In the genomic region with DNA sequence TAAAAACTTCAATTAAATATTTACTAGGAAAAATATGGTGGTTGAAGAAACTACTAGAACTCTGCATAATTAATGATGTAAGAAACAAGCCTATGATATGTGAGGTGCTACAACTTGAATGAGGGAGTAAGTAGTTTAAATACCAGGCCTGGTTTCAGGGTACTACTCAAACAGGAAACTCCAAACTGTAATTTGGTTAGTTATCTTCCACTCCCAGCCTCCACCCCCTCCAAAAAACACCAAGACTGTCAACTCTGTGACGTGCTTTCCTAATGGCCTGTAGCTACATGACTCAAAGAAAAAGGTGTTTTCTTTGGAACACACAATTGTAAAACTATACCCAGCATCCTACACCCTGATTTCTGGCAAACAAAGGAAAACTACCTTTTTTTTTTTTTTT, we compare ENCODE assay signal across 10 cellular contexts. TPM values are rescaled to one million over a fixed set of nuclear protein-coding genes. Genes with fewer than 3 reads are reported as not detected.
DNase-seq lines count a peak whose midpoint lies in the region; ATAC-seq, FAIRE-seq and TF ChIP-seq lines count a peak whose summit lies in the region.
"Had no signal": no experiment of that assay in that cellular context is flagged by ENCODE, and none has a peak within 500 bp of the region (broad histone marks: within the 10 kb centered on the region; RNA-seq: fewer than 3 reads in every experiment).

No MANE protein-coding gene starts in this region.

- 34 to 60% (median 45%) methylated on average over 1 of the region's 1 CpG for WGBS in stomach, 5 donors
- 48% methylated on average over 1 of the region's 1 CpG for WGBS in prostate gland
- WGBS in adrenal gland, 4 donors, result 80 to 93% (median 89%) methylated on average over 1 of the region's 1 CpG

- H3K9me3 ChIP-seq in BLaER1, result no peaks in the 10 kb centered on the region
- no peaks in the 10 kb centered on the region for H3K9me3 ChIP-seq in stomach
- H3K9me3 ChIP-seq in prostate gland, result no peaks in the 10 kb centered on the region
- no peaks in the 10 kb centered on the region for H3K9me3 ChIP-seq in adrenal gland (replicated peaks in 1 of 3)

- H3K4me1 ChIP-seq in BLaER1 (peaks cover 39% of the 10 kb centered on the region), stomach (peaks cover 0 to 20% (median 13%) of the 10 kb centered on the region in 4 donors), prostate gland (replicated peaks) (no peaks in the 10 kb centered on the region), adrenal gland (replicated peaks in 1 of 2) (no peaks in the 10 kb centered on the region)

- H3K4me3 ChIP-seq in BLaER1, result no peak overlapping the region
- no peak overlapping the region for H3K4me3 ChIP-seq in stomach
- no peak overlapping the region for H3K4me3 ChIP-seq in prostate gland
- H3K4me3 ChIP-seq in adrenal gland, result no peak overlapping the region
- H3K4me3 ChIP-seq: lung had no signal

- H3K9ac ChIP-seq in BLaER1, result no peak overlapping the region

- peak; percentile 16 for DNase-seq in H54 (ENCODE audit: insufficient read length, low spot score)
- DNase-seq in WTC11 (ENCODE audit: low spot score), result no peak
- DNase-seq in fibroblast of gingiva (ENCODE audit: low read depth), result peak; percentile 32
- DNase-seq in stomach, result no peak
- no peak for DNase-seq in prostate gland (ENCODE audit: low spot score)
- DNase-seq in adrenal gland, result no peak
- DNase-seq: Calu3 had no signal

- no peak for TF ChIP-seq EP300 in stomach (IDR thresholded peaks at IDR 0.05)

- no peak overlapping the region for H3K4me3 Mint-ChIP-seq in WTC11

- no peak for ATAC-seq in WTC11
- ATAC-seq in GM21737 (IDR thresholded peaks at IDR 0.05; ENCODE audit: unreplicated experiment), result no peak

- H3K27ac ChIP-seq in BLaER1 (no peak overlapping the region; the same call in 1 of the 2 replicates), stomach (no peak overlapping the region), prostate gland (no peak overlapping the region), adrenal gland (no peak overlapping the region)

- no peak for FAIRE-seq in H54 (lab: Jason Lieb, UNC)

- TF ChIP-seq POLR2A in H54 (IDR thresholded peaks at IDR 0.05; ENCODE audit: low read depth, low read length) (no peak), stomach (IDR thresholded peaks at IDR 0.05) (no peak), prostate gland (IDR thresholded peaks at IDR 0.05) (no peak), adrenal gland (IDR thresholded peaks at IDR 0.05) (no peak)

- H3K36me3 ChIP-seq in BLaER1 (peaks cover 26% of the 10 kb centered on the region; the same call in 1 of the 2 replicates), stomach (peaks cover 0 to 6% (median 0%) of the 10 kb centered on the region in 4 donors), prostate gland (no peaks in the 10 kb centered on the region), adrenal gland (replicated peaks in 1 of 2) (no peaks in the 10 kb centered on the region)

- H3K27ac Mint-ChIP-seq in WTC11, result peak overlapping the region; percentile 85; the same call in 1 of the 2 replicates

- intact Hi-C loops in stomach (cut with DNase I; ENCODE audit: low total_unique reads) (no loop called here), prostate gland (cut with DNase I) (no loop called here), adrenal gland (cut with DNase I) (no loop called here)

- POLR2A ChIA-PET in WTC11 (lab: Charles Lee), result no interaction called here

- CTCF ChIA-PET in WTC11 (lab: Charles Lee), result interaction anchor here (0.6 kb wide), 1 partner anchor 706 kb away, joined by 3 read pairs; no protein-coding TSS in a partner anchor

- TF ChIP-seq CTCF in WTC11 (IDR thresholded peaks at IDR 0.05), result no peak
- TF ChIP-seq CTCF in stomach (IDR thresholded peaks at IDR 0.05), result no peak
- TF ChIP-seq CTCF in prostate gland (IDR thresholded peaks at IDR 0.05), result no peak
- TF ChIP-seq CTCF in adrenal gland (IDR thresholded peaks at IDR 0.05), result no peak

- no peaks in the 10 kb centered on the region for H3K27me3 Mint-ChIP-seq in WTC11 (ENCODE audit: low read depth)

- H3K27me3 ChIP-seq in BLaER1 (no peaks in the 10 kb centered on the region), stomach (no peaks in the 10 kb centered on the region), prostate gland (replicated peaks; ENCODE audit: insufficient read depth) (no peaks in the 10 kb centered on the region), adrenal gland (no peaks in the 10 kb centered on the region)

- H3K9me3 Mint-ChIP-seq in WTC11, result no peaks in the 10 kb centered on the region

- H3K36me3 Mint-ChIP-seq in WTC11, result peaks cover 6% of the 10 kb centered on the region

- H4K20me1 ChIP-seq in BLaER1, result peaks cover 16% of the 10 kb centered on the region

- peak overlapping the region; percentile 31 for H3K4me2 ChIP-seq in BLaER1

- H3K4me1 Mint-ChIP-seq in WTC11, result no peaks in the 10 kb centered on the region

TF ChIP-seq in WTC11, 78 proteins besides CTCF, POLR2A, EP300 and RAD21:
- TF ChIP-seq FOXP1 (CRISPR knock-in tag; IDR thresholded peaks at IDR 0.05; ENCODE audit: borderline replicate concordance) (no peak), EMX1 (CRISPR knock-in tag; IDR thresholded peaks at IDR 0.05) (no peak), NFATC4 (CRISPR knock-in tag; IDR thresholded peaks at IDR 0.05) (no peak), ZNF121 (CRISPR knock-in tag; IDR thresholded peaks at IDR 0.05) (no peak), ELF4 (CRISPR knock-in tag; IDR thresholded peaks at IDR 0.05; ENCODE audit: low read depth) (no peak), ZNF317 (CRISPR knock-in tag; IDR thresholded peaks at IDR 0.05; ENCODE audit: borderline replicate concordance, low read depth) (no peak), CBFB (CRISPR knock-in tag; IDR thresholded peaks at IDR 0.05; ENCODE audit: low read depth) (no peak)
- TF ChIP-seq, protein P1, sequence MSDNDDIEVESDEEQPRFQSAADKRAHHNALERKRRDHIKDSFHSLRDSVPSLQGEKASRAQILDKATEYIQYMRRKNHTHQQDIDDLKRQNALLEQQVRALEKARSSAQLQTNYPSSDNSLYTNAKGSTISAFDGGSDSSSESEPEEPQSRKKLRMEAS (CRISPR knock-in tag; IDR thresholded peaks at IDR 0.05), result no peak

RNA-seq across cellular contexts. Expression of a gene that starts 55.9 kb away (rescaled TPM):
- total RNA-seq in WTC11 (2021) (93.2 to 103 TPM (median 98.2 TPM) in 3 replicates), stomach (100 to 1,000 TPM in 2 of 5 donors, 10 to 100 TPM in 2, 1 to 10 TPM in 1; 6.7 to 116 (median 24.6) TPM), prostate gland (10 to 100 TPM; 13.8 to 18.1 TPM), adrenal gland (10 to 100 TPM; 12.6 to 24.4 (median 15.8) TPM)
- polyA plus RNA-seq in stomach (10 to 100 TPM; 24.1 to 25.3 (median 24.3) TPM), adrenal gland (10 to 100 TPM; 13.0 to 18.8 (median 17.6) TPM)

Comparison
In these comparisons a context has a peak if more than half of its experiments do, and no peak if none do; other contexts are left out.
1. DNase-seq: peak in H54 (single experiment) and fibroblast of gingiva (single experiment); none in WTC11 (single experiment), stomach (single experiment), prostate gland (single experiment) and adrenal gland (0 of 7).